Comparison of ENCODE assay signal across 1 cellular context in the genomic region with DNA sequence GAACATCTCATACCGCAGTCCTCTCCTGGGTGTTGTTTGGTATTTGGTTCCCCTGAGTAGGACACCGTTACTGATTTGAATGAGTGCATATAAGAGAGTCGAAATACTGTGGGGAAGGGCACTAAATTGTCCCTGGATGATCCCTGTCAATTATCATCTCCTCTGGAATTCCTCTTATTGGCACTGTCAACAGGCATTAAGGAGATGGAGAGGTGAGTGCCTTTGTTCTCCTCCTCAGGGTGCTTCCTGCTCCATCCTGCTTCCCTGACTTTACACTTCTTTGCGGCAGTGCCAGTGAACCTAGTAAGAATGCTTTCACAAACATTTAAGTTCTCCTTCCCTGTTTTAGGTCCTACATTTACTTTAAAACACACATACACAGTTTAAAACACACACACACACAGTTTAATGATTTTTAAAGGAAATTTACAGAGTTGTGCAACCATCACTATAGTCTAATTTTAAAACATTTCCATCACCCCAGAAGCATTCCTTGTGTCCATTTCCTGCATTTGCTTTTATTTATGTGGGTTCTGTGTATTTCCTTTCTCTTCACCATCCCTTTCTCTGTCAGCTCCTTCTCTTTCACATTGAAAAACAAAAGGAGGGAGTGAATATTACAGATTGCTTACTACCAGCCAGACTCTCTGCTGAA.
TF ChIP-seq lines count a peak whose summit lies in the region.

No MANE protein-coding gene starts in this region.

TF ChIP-seq in H1, 55 proteins besides CTCF, POLR2A, EP300 and RAD21:
- no peak for TF ChIP-seq CBX5 (IDR thresholded peaks at IDR 0.05; ENCODE audit: low read depth, low read length)
- no peak for TF ChIP-seq CBX8 (IDR thresholded peaks at IDR 0.05; ENCODE audit: borderline replicate concordance, low read depth, low read length)
- no peak for TF ChIP-seq SP1 (IDR thresholded peaks at IDR 0.05; ENCODE audit: low read depth, low read length)
- TF ChIP-seq TEAD4 (IDR thresholded peaks at IDR 0.05; ENCODE audit: low read depth, low read length) = no peak
- TF ChIP-seq FOSL1 (IDR thresholded peaks at IDR 0.05; ENCODE audit: insufficient read depth, low read depth, low read length) = no peak
- no peak for TF ChIP-seq PHF8 (conservative IDR thresholded peaks at IDR 0.05; ENCODE audit: low read depth, low read length)
- TF ChIP-seq CEBPB (IDR thresholded peaks at IDR 0.05; ENCODE audit: low read depth, low read length) = no peak
- TF ChIP-seq KDM4A (IDR thresholded peaks at IDR 0.05; ENCODE audit: low read depth, low read length, severe bottlenecking) = no peak
- no peak for TF ChIP-seq HDAC2 (IDR thresholded peaks at IDR 0.05; ENCODE audit: borderline replicate concordance in 1 of 2, low read depth in 2 of 2, low read length in 2 of 2)
- no peak for TF ChIP-seq BACH1 (IDR thresholded peaks at IDR 0.05; ENCODE audit: low read length)
- TF ChIP-seq, protein P1, sequence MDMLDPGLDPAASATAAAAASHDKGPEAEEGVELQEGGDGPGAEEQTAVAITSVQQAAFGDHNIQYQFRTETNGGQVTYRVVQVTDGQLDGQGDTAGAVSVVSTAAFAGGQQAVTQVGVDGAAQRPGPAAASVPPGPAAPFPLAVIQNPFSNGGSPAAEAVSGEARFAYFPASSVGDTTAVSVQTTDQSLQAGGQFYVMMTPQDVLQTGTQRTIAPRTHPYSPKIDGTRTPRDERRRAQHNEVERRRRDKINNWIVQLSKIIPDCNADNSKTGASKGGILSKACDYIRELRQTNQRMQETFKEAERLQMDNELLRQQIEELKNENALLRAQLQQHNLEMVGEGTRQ (IDR thresholded peaks at IDR 0.05; ENCODE audit: low read length) = no peak
